ENCODE assay signal across 30 cellular contexts in genomic region chr9:112268421-112268820, GRCh38.
"Had no signal": no experiment of that assay in that cellular context is flagged by ENCODE, and none has a peak within 500 bp of the region (broad histone marks: within the 10 kb centered on the region; RNA-seq: fewer than 3 reads in every experiment).

No MANE protein-coding gene starts in this region.

- H3K36me3 ChIP-seq: breast epithelium had no signal

- H3K4me3 ChIP-seq: adrenal gland, body of pancreas, breast epithelium had no signal

- H3K4me1 ChIP-seq: breast epithelium had no signal

- H3K9me3 ChIP-seq: adrenal gland, body of pancreas, breast epithelium had no signal

- H3K27me3 ChIP-seq: adrenal gland, body of pancreas, brain microvascular endothelial cell, breast epithelium had no signal

- H3K27ac ChIP-seq: adrenal gland, body of pancreas, brain microvascular endothelial cell, breast epithelium, VCaP had no signal

- DNase-seq: activated B cell treated with CpG ODN at 0.5 μM for 24 hours; activated CD4-positive, alpha-beta memory T cell treated with anti-CD3 and anti-CD28 coated beads for 36 hours; activated CD4-positive, alpha-beta T cell treated with anti-CD3 and anti-CD28 coated beads for 4 hours; activated CD4-positive, alpha-beta T cell treated with anti-CD3 and anti-CD28 coated beads, Interleukin-2, amount 10 ng/mL, durations not matched to agents 24 days and 14 days; activated CD4-positive, alpha-beta T cell treated with anti-CD3 and anti-CD28 coated beads, Interleukin-2, amount 50 U/mL, for 1 hour; activated CD4-positive, alpha-beta T cell treated with anti-CD3 and anti-CD28 coated beads, Interleukin-2, amount 50 U/mL, for 4 hours; activated CD4-positive, CD25-positive, alpha-beta regulatory T cell treated with anti-CD3 and anti-CD28 coated beads, Interleukin-2, amount 50 U/mL, for 72 hours; activated CD8-positive, alpha-beta memory T cell treated with anti-CD3 and anti-CD28 coated beads, Interleukin-2, amount 50 U/mL, for 4 hours; activated CD8-positive, alpha-beta T cell treated with anti-CD3 and anti-CD28 coated beads for 36 hours; activated effector memory CD4-positive, alpha-beta T cell treated with anti-CD3 and anti-CD28 coated beads, Interleukin-2, amount 50 U/mL, for 16 hours; activated gamma-delta T cell treated with Interleukin-2 at 50 U/mL for 16 hours; activated naive CD4-positive, alpha-beta T cell; activated naive CD4-positive, alpha-beta T cell treated with anti-CD3 and anti-CD28 coated beads for 36 hours; activated naive CD4-positive, alpha-beta T cell treated with anti-CD3 and anti-CD28 coated beads, Interleukin-2, amount 50 U/mL, for 16 hours; activated naive CD8-positive, alpha-beta T cell treated with anti-CD3 and anti-CD28 coated beads for 36 hours; activated T-cell treated with anti-CD3 and anti-CD28 coated beads for 4 hours; activated T-cell treated with anti-CD3 and anti-CD28 coated beads, Interleukin-2, amount 50 U/mL, for 1 hour; activated T-cell treated with anti-CD3 and anti-CD28 coated beads, Interleukin-2, amount 50 U/mL, for 4 hours; activated T-cell treated with anti-CD3 and anti-CD28 coated beads, Interleukin-2, amount 50 U/mL, for 72 hours; adrenal gland; amniotic stem cell; aorta; body of pancreas; brain microvascular endothelial cell; central memory CD4-positive, alpha-beta T cell; T-helper 1 cell; T-helper 2 cell; T-helper 9 cell had no signal
